Comparison of ENCODE assay signal across 14 cellular contexts in genomic region chr20:20373046-20373706, GRCh38.
DNase-seq lines count a peak whose midpoint lies in the region; ATAC-seq and TF ChIP-seq lines count a peak whose summit lies in the region.
"Had no signal": no experiment of that assay in that cellular context is flagged by ENCODE, and none has a peak within 500 bp of the region (broad histone marks: within the 10 kb centered on the region; RNA-seq: fewer than 3 reads in every experiment).

No MANE protein-coding gene starts in this region.

- no peak for ATAC-seq in GM21447 (IDR thresholded peaks at IDR 0.05; ENCODE audit: unreplicated experiment)
- no peak for ATAC-seq in SK-N-SH treated with all-trans-retinoic acid at 6 μM for 48 hours

- intact Hi-C loops in head of caudate nucleus (cut with DNase I): no loop called here

- DNase-seq in Ammon's horn (ENCODE audit: low spot score) (peak; percentile 47), HCEC 1CT (peak; percentile 28), SHP77 (lab: John Stamatoyannopoulos, UW) (peak; percentile 85 to 91), head of caudate nucleus (peak in 38 of 42 donors; percentile 28 to 88 (median 66)), SW480 (ENCODE audit: low spot score) (no peak), MV-4-11 (lab: John Stamatoyannopoulos, UW) (no peak)
- DNase-seq: activated effector memory CD4-positive, alpha-beta T cell treated with anti-CD3 and anti-CD28 coated beads, Interleukin-2, amount 50 U/mL, for 16 hours; COR-L47; MM.1S; RPMI8226; stimulated activated CD8-positive, alpha-beta memory T cell treated with anti-CD3 and anti-CD28 coated beads, Interleukin-4, amount 100 ng/mL, for 48 hours; WERI-Rb-1 had no signal

TF ChIP-seq in SK-N-SH treated with all-trans-retinoic acid at 6 μM for 48 hours, 23 proteins besides CTCF, POLR2A, EP300 and RAD21:
- TF ChIP-seq BACH2 (CRISPR knock-in tag; IDR thresholded peaks at IDR 0.05; ENCODE audit: borderline replicate concordance): no peak
- no peak for TF ChIP-seq GLIS3 (CRISPR knock-in tag; IDR thresholded peaks at IDR 0.05)
- no peak for TF ChIP-seq CSDC2 (CRISPR knock-in tag; IDR thresholded peaks at IDR 0.05)
- no peak for TF ChIP-seq ARNTL (CRISPR knock-in tag; IDR thresholded peaks at IDR 0.05; ENCODE audit: borderline replicate concordance, low read depth)
- TF ChIP-seq SNAI2 (CRISPR knock-in tag; IDR thresholded peaks at IDR 0.05): no peak
- no peak for TF ChIP-seq ZC3H10 (CRISPR knock-in tag; IDR thresholded peaks at IDR 0.05)
- no peak for TF ChIP-seq CREB5 (CRISPR knock-in tag; IDR thresholded peaks at IDR 0.05; ENCODE audit: low read depth)
- TF ChIP-seq POU6F1 (CRISPR knock-in tag; IDR thresholded peaks at IDR 0.05; ENCODE audit: borderline replicate concordance, low read depth): no peak
- no peak for TF ChIP-seq ESRRG (CRISPR knock-in tag; IDR thresholded peaks at IDR 0.05)
- no peak for TF ChIP-seq ZFP3 (CRISPR knock-in tag; IDR thresholded peaks at IDR 0.05)
- no peak for TF ChIP-seq ZFP30 (CRISPR knock-in tag; IDR thresholded peaks at IDR 0.05)
- no peak for TF ChIP-seq TOX (CRISPR knock-in tag; IDR thresholded peaks at IDR 0.05; ENCODE audit: borderline replicate concordance)
- TF ChIP-seq PATZ1 (CRISPR knock-in tag; IDR thresholded peaks at IDR 0.05; ENCODE audit: borderline replicate concordance): no peak
- no peak for TF ChIP-seq RARB (CRISPR knock-in tag; IDR thresholded peaks at IDR 0.05)
- no peak for TF ChIP-seq CSRNP3 (CRISPR knock-in tag; IDR thresholded peaks at IDR 0.05)
- no peak for TF ChIP-seq OSR1 (CRISPR knock-in tag; IDR thresholded peaks at IDR 0.05)
- TF ChIP-seq ZNF70 (CRISPR knock-in tag; IDR thresholded peaks at IDR 0.05): no peak
- TF ChIP-seq ISL1 (CRISPR knock-in tag; IDR thresholded peaks at IDR 0.05): no peak
- TF ChIP-seq ZNF8 (CRISPR knock-in tag; IDR thresholded peaks at IDR 0.05): no peak

Comparison
In these comparisons a context has a peak if more than half of its experiments do, and no peak if none do; other contexts are left out.
1. DNase-seq: peak in Ammon's horn (single experiment), HCEC 1CT (single experiment), SHP77 (2 of 2) and head of caudate nucleus (38 of 42); none in SW480 (single experiment) and MV-4-11 (single experiment).